Comparison of ENCODE assay signal across 8 cellular contexts in genomic region chr1:156213644-156213966, GRCh38.
DNase-seq lines count a peak whose midpoint lies in the region; ATAC-seq and TF ChIP-seq lines count a peak whose summit lies in the region.

No MANE protein-coding gene starts in this region.

- no peak for TF ChIP-seq CTCF in GM12875 (IDR thresholded peaks at IDR 0.05; ENCODE audit: borderline replicate concordance, insufficient read depth, low read depth, low read length)
- TF ChIP-seq CTCF in VCaP (conservative IDR thresholded peaks at IDR 0.05), result no peak
- TF ChIP-seq CTCF in foreskin fibroblast (IDR thresholded peaks at IDR 0.05; ENCODE audit: low read depth, low read length), result no peak

- no peak for ATAC-seq in GM19397 (IDR thresholded peaks at IDR 0.05; ENCODE audit: unreplicated experiment)
- ATAC-seq in GM21360 (IDR thresholded peaks at IDR 0.05; ENCODE audit: unreplicated experiment), result no peak
- no peak for ATAC-seq in HG02610 (IDR thresholded peaks at IDR 0.05; ENCODE audit: unreplicated experiment)

- H3K27ac ChIP-seq in VCaP, result peak overlapping the region; percentile 92

- DNase-seq in foreskin fibroblast, result no peak
- DNase-seq in skeletal muscle cell (ENCODE audit: low read depth), result no peak
- no peak for DNase-seq in GM03348 (ENCODE audit: low spot score)

- H3K4me3 ChIP-seq in GM12875 (ENCODE audit: low read depth, low read length) (peak overlapping the region; percentile 88), foreskin fibroblast (ENCODE audit: low read depth in 1 of 2, low read length in 2 of 2) (peak overlapping the region; percentile 51 to 80), skeletal muscle cell (ENCODE audit: low read depth, low read length) (peak overlapping the region; percentile 59)
